Comparison of ENCODE assay signal across 1 cellular context in genomic region chr10:130422366-130423324, GRCh38.
TF ChIP-seq lines count a peak whose summit lies in the region.

No MANE protein-coding gene starts in this region.

TF ChIP-seq in H1, 55 proteins besides CTCF, POLR2A, EP300 and RAD21:
- no peak for TF ChIP-seq JUND (IDR thresholded peaks at IDR 0.05; ENCODE audit: low read length)
- no peak for TF ChIP-seq BCL11A (IDR thresholded peaks at IDR 0.05; ENCODE audit: low read depth in 2 of 2, low read length in 2 of 2)
- no peak for TF ChIP-seq ATF3 (IDR thresholded peaks at IDR 0.05; ENCODE audit: insufficient read depth, low read depth, low read length)
- TF ChIP-seq TBP (IDR thresholded peaks at IDR 0.05; ENCODE audit: low read depth, low read length): no peak
- TF ChIP-seq SIN3A (conservative IDR thresholded peaks at IDR 0.05 in 1 of 2, IDR thresholded peaks at IDR 0.05 in 1 of 2; ENCODE audit: low read depth in 1 of 2, low read length in 2 of 2): no peak
- no peak for TF ChIP-seq GTF2F1 (IDR thresholded peaks at IDR 0.05; ENCODE audit: borderline replicate concordance, low read depth, low read length)
- TF ChIP-seq ATF2 (IDR thresholded peaks at IDR 0.05; ENCODE audit: low read length): no peak
- no peak for TF ChIP-seq SP1 (IDR thresholded peaks at IDR 0.05; ENCODE audit: low read depth, low read length)
- no peak for TF ChIP-seq MAX (IDR thresholded peaks at IDR 0.05)
- no peak for TF ChIP-seq TCF12 (IDR thresholded peaks at IDR 0.05; ENCODE audit: low read depth, low read length)
- no peak for TF ChIP-seq BRCA1 (IDR thresholded peaks at IDR 0.05; ENCODE audit: low read depth, low read length)
- no peak for TF ChIP-seq NRF1 (IDR thresholded peaks at IDR 0.05; ENCODE audit: low read depth, low read length)
- no peak for TF ChIP-seq CBX5 (IDR thresholded peaks at IDR 0.05; ENCODE audit: low read depth, low read length)
